ENCODE assay signal across 12 cellular contexts in the genomic region with DNA sequence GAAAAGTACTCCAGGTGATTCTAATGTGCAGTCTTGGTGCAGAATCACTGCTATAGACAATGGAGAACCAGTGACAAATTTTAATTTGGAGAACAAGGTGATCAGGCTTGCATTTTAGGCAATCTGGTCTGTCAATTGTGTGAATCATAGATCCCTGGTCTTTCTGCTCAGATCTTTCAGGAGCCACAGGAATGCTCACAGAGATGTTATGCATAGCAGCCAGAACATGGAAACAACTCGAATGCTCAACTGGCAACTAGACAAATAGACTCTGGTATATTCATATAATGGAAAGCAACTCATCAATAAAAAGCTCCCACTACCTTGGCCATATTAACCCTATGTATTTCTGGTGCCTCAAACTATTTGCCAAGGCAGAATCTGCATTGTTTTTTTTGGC.
"Had no signal": no experiment of that assay in that cellular context is flagged by ENCODE, and none has a peak within 500 bp of the region (broad histone marks: within the 10 kb centered on the region; RNA-seq: fewer than 3 reads in every experiment).

No MANE protein-coding gene starts in this region.

- H3K36me3 ChIP-seq: tibial artery, uterus had no signal

- H3K4me3 ChIP-seq: tibial artery, uterus had no signal

- DNase-seq: activated CD4-positive, alpha-beta T cell treated with anti-CD3 and anti-CD28 coated beads for 48 hours; activated naive CD4-positive, alpha-beta T cell treated with Interleukin-2 at 50 U/mL for 16 hours; activated naive CD8-positive, alpha-beta T cell treated with anti-CD3 and anti-CD28 coated beads, Interleukin-2, amount 50 U/mL, for 24 hours; cerebellar nuclear complex; dermis blood vessel endothelial cell; endodermal cell; erythroblast; foreskin melanocyte; small intestine; T-helper 1 cell; tibial artery; uterus had no signal

- H3K4me1 ChIP-seq: tibial artery, uterus had no signal

- H3K9me3 ChIP-seq: uterus had no signal

- H3K27me3 ChIP-seq: tibial artery, uterus had no signal

- ATAC-seq: activated naive CD8-positive, alpha-beta T cell treated with anti-CD3 and anti-CD28 coated beads, Interleukin-2, amount 50 U/mL, for 24 hours had no signal

- H3K27ac ChIP-seq: tibial artery, uterus had no signal
